Comparison of ENCODE assay signal across 8 cellular contexts in the genomic region with DNA sequence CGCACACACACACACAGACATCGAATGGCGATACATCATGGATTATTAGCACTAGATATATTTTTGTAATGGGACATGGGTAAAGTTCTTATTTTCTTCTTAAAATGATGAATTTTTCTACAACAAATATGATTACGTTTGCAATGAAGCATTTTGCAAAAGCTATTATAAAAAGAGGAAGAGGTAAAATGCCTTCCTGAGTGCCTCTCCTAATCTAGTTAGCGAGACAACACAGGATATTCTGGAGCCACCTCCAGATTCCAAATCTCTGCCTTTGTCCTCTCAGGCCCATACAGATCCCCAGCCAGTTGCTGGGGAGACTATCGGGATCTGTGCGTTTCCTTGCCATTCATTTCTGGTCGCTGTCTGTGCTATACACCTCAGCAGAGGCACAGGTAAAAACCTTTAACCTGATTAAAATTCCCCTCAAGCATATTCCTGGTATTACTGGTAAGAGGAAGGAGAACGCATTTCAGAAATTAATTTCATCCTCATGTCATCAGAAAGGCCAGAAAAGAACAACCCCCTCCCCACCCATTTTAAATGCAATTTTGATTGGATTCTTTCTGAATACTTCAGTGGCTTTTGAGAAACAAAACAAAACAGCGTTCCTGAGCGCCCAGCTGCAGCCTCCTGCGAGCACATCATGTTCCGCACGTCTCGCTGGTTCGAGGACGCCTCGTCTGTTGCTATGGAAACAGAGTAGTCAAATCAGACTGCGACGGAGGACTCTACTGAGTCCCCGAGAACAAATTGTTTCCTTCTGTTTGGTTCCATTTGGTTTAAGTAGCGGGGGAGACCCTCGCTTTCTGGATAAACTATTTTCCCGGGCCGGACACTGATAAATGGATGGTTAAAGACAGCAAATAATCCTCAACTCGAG.
DNase-seq lines count a peak whose midpoint lies in the region; ATAC-seq, FAIRE-seq and TF ChIP-seq lines count a peak whose summit lies in the region.

No MANE protein-coding gene starts in this region.

- H3K27me3 ChIP-seq in CD4-positive, alpha-beta memory T cell (ENCODE audit: insufficient read depth, low read length), result no peaks in the 10 kb centered on the region
- no peaks in the 10 kb centered on the region for H3K27me3 ChIP-seq in astrocyte (ENCODE audit: insufficient read depth, low read length)
- H3K27me3 ChIP-seq in iPS-20b (ENCODE audit: insufficient read depth, low read length), result peaks cover 15% of the 10 kb centered on the region; the same call in 1 of the 2 replicates
- peaks cover 8 to 12% (median 10%) of the 10 kb centered on the region in 3 donors for H3K27me3 ChIP-seq in gastrocnemius medialis

- peak overlapping the region; percentile 58 for H3K9ac ChIP-seq in astrocyte (ENCODE audit: low read length)
- H3K9ac ChIP-seq in iPS-20b (ENCODE audit: low read depth, low read length), result no peak overlapping the region

- H3K4me1 ChIP-seq in CD4-positive, alpha-beta memory T cell (ENCODE audit: insufficient read depth, low read length), result peaks cover under 1% of the 10 kb centered on the region
- peaks cover 3% of the 10 kb centered on the region for H3K4me1 ChIP-seq in astrocyte (ENCODE audit: insufficient read depth, low read length)
- no peaks in the 10 kb centered on the region for H3K4me1 ChIP-seq in iPS-20b (ENCODE audit: insufficient read depth, low read length)
- no peaks in the 10 kb centered on the region for H3K4me1 ChIP-seq in gastrocnemius medialis

- no peaks in the 10 kb centered on the region for H3K36me3 Mint-ChIP-seq in CD4-positive, alpha-beta memory T cell
- H3K36me3 Mint-ChIP-seq in astrocyte (ENCODE audit: low read depth, unreplicated experiment), result no peaks in the 10 kb centered on the region

- no peak overlapping the region for H3K4me3 ChIP-seq in CD4-positive, alpha-beta memory T cell (ENCODE audit: low read length in 2 of 2)
- H3K4me3 ChIP-seq in astrocyte (ENCODE audit: insufficient read depth, low read depth, low read length) (peak overlapping the region; percentile 65), iPS-20b (ENCODE audit: low read length) (peak overlapping the region; percentile 52; the same call in 1 of the 2 replicates), gastrocnemius medialis (peak overlapping the region in 3 of 4 donors; percentile 1 to 35 (median 33))

- H3K79me2 ChIP-seq in astrocyte (ENCODE audit: insufficient read depth, low read length), result no peaks in the 10 kb centered on the region

- peaks cover 2 to 10% (median 5%) of the 10 kb centered on the region in 4 donors for H3K4me1 Mint-ChIP-seq in CD4-positive, alpha-beta memory T cell
- peaks cover 17% of the 10 kb centered on the region for H3K4me1 Mint-ChIP-seq in astrocyte (ENCODE audit: low read depth, unreplicated experiment)

- CTCF ChIA-PET in CD4-positive, alpha-beta memory T cell (lab: Charles Lee; ENCODE audit: partially characterized antibody), result interaction anchor here (2.3 kb wide), 1 partner anchor 10 kb away, joined by 9 read pairs; no protein-coding TSS in a partner anchor

- peak overlapping the region in 5 of 8 donors; percentile 7 to 55 (median 23) for H3K4me3 Mint-ChIP-seq in CD4-positive, alpha-beta memory T cell
- H3K4me3 Mint-ChIP-seq in astrocyte (ENCODE audit: unreplicated experiment), result peak overlapping the region; percentile 17

- no peaks in the 10 kb centered on the region for H3K9me3 Mint-ChIP-seq in CD4-positive, alpha-beta memory T cell
- no peaks in the 10 kb centered on the region for H3K9me3 Mint-ChIP-seq in astrocyte (ENCODE audit: unreplicated experiment)

- peaks cover 9 to 16% of the 10 kb centered on the region in 2 donors for H3K27me3 Mint-ChIP-seq in CD4-positive, alpha-beta memory T cell
- H3K27me3 Mint-ChIP-seq in astrocyte (ENCODE audit: low read depth, unreplicated experiment), result peaks cover 16% of the 10 kb centered on the region

- H3K4me2 ChIP-seq in astrocyte (ENCODE audit: low read length), result peak overlapping the region; percentile 92

- H3K27ac ChIP-seq in CD4-positive, alpha-beta memory T cell (ENCODE audit: low read depth, low read length), result no peak overlapping the region
- H3K27ac ChIP-seq in astrocyte (ENCODE audit: low read depth, low read length) (no peak overlapping the region), iPS-20b (ENCODE audit: low read length) (no peak overlapping the region), gastrocnemius medialis (peak overlapping the region in 1 of 4 donors; percentile 2)

- no peak for TF ChIP-seq POLR2A in gastrocnemius medialis (IDR thresholded peaks at IDR 0.05)

- POLR2A ChIA-PET in CD4-positive, alpha-beta memory T cell (lab: Charles Lee; ENCODE audit: partially characterized antibody), result no interaction called here

- FAIRE-seq in astrocyte (lab: Jason Lieb, UNC), result no peak

- peak in 4 of 5 donors; percentile 7 to 28 (median 24) for DNase-seq in CD4-positive, alpha-beta memory T cell
- peak; percentile 71 for DNase-seq in LHCN-M2 (ENCODE audit: low read depth)
- DNase-seq in astrocyte (ENCODE audit: low read depth), result peak; percentile 49
- DNase-seq in gastrocnemius medialis, result peak; percentile 43 to 50
- no peak for DNase-seq in NCI-H774 (lab: John Stamatoyannopoulos, UW)
- no peak for DNase-seq in NOMO-1 treated with dmso at 0.1 percent for 144 hours (lab: John Stamatoyannopoulos, UW; ENCODE audit: unreplicated experiment)

- H3K9me3 ChIP-seq in CD4-positive, alpha-beta memory T cell (ENCODE audit: control insufficient read depth in 1 of 2, low read length in 2 of 2), result no peaks in the 10 kb centered on the region
- H3K9me3 ChIP-seq in astrocyte (ENCODE audit: insufficient read depth, low read depth, low read length), result no peaks in the 10 kb centered on the region
- no peaks in the 10 kb centered on the region for H3K9me3 ChIP-seq in iPS-20b (ENCODE audit: insufficient read depth, low read depth, low read length)
- H3K9me3 ChIP-seq in gastrocnemius medialis, result no peaks in the 10 kb centered on the region

- no peaks in the 10 kb centered on the region for H3K36me3 ChIP-seq in CD4-positive, alpha-beta memory T cell (ENCODE audit: insufficient read depth, low read length)
- H3K36me3 ChIP-seq in astrocyte (ENCODE audit: insufficient read depth, low read length) (no peaks in the 10 kb centered on the region), iPS-20b (ENCODE audit: insufficient read depth, low read depth, low read length) (no peaks in the 10 kb centered on the region), gastrocnemius medialis (no peaks in the 10 kb centered on the region)

- H4K20me1 ChIP-seq in astrocyte (ENCODE audit: insufficient read depth, low read length), result no peaks in the 10 kb centered on the region

- ATAC-seq in GM21423 (IDR thresholded peaks at IDR 0.05; ENCODE audit: unreplicated experiment) (peak; percentile 97), gastrocnemius medialis (peak; percentile 68 to 85)

- intact Hi-C loops in CD4-positive, alpha-beta memory T cell (cut with micrococcal nuclease), result no loop called here
- intact Hi-C loops in gastrocnemius medialis (cut with DNase I; ENCODE audit: low total_unique reads), result no loop called here

- peak overlapping the region in 1 of 7 donors; percentile 17 for H3K27ac Mint-ChIP-seq in CD4-positive, alpha-beta memory T cell
- peak overlapping the region; percentile 69 for H3K27ac Mint-ChIP-seq in astrocyte (ENCODE audit: unreplicated experiment)

- peak overlapping the region; percentile 55 for H2AFZ ChIP-seq in astrocyte (ENCODE audit: low read depth, low read length)

- in situ Hi-C loops in gastrocnemius medialis (cut with MboI; ENCODE audit: low sequenced_read_pairs in 4 of 4), result no loop called here

- TF ChIP-seq CTCF in astrocyte (IDR thresholded peaks at IDR 0.05; ENCODE audit: insufficient read depth, low read depth, low read length) (no peak), gastrocnemius medialis (IDR thresholded peaks at IDR 0.05 in 4 of 5, conservative IDR thresholded peaks at IDR 0.05 in 1 of 5) (no peak)

Comparison
In these comparisons a context has a peak if more than half of its experiments do, and no peak if none do; other contexts are left out.
1. DNase-seq: peak in CD4-positive, alpha-beta memory T cell (4 of 5), LHCN-M2 (single experiment), astrocyte (single experiment) and gastrocnemius medialis (2 of 2); none in NCI-H774 (single experiment) and NOMO-1 treated with dmso at 0.1 percent for 144 hours (single experiment).
2. H3K4me3 ChIP-seq: peak in astrocyte (single experiment), iPS-20b (single experiment) and gastrocnemius medialis (3 of 4); none in CD4-positive, alpha-beta memory T cell (0 of 2).